28 cellular contexts compared by ENCODE assay signal in the genomic region with DNA sequence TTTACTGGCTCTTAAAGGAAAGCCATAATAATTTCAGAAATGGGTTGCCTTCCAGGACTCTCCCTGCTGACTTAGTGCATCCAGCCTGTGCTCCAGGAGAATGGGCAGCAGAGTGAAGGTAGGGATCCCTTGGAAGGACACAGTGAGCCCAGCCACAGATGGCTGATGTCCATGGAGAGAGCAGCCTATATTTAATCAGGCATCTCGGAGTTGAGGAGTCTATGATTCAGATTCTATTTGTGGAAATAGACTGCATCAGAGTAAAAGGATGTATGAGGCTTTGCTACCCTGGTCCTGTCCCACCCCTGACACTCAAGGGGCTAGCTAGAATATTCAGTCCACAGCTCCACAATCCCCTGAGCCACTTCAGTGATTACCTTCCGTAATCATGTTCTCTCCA. TPM values are rescaled to one million over a fixed set of nuclear protein-coding genes. Genes with fewer than 3 reads are reported as not detected.
"Had no signal": no experiment of that assay in that cellular context is flagged by ENCODE, and none has a peak within 500 bp of the region (broad histone marks: within the 10 kb centered on the region; RNA-seq: fewer than 3 reads in every experiment).

No MANE protein-coding gene starts in this region.

- H3K4me1 Mint-ChIP-seq: activated B cell treated with CpG ODN at 0.5 μM for 24 hours; activated T-helper 17 cell treated with anti-CD3 and anti-CD28 coated beads, Interleukin-2, amount 50 U/mL, for 72 hours; central memory CD8-positive, alpha-beta T cell; naive B cell; stimulated activated memory B cell treated with anti-CD40 and anti-IgM and Interleukin-4, amounts not matched to agents 10 μg/mL and 1 μg/mL and 100 μg/mL, for 72 hours; stimulated activated naive CD8-positive, alpha-beta T cell treated with anti-CD3 and anti-CD28 coated beads, Interleukin-15, amount 100 ng/mL, for 72 hours had no signal

- H3K36me3 Mint-ChIP-seq: naive B cell; stimulated activated memory B cell treated with anti-CD40 and anti-IgM and Interleukin-4, amounts not matched to agents 10 μg/mL and 1 μg/mL and 100 μg/mL, for 72 hours had no signal

- H3K36me3 ChIP-seq: gastroesophageal sphincter, left lung, right lobe of liver, thyroid gland, upper lobe of left lung, vagina had no signal

- ATAC-seq: activated CD8-positive, alpha-beta T cell treated with anti-CD3 and anti-CD28 coated beads for 36 hours; activated T-cell treated with anti-CD3 and anti-CD28 coated beads, Interleukin-2, amount 50 U/mL, for 4 hours; activated T-helper 17 cell treated with anti-CD3 and anti-CD28 coated beads, Interleukin-2, amount 50 U/mL, for 72 hours; gastroesophageal sphincter; left lung; right lobe of liver; stimulated activated memory B cell treated with anti-CD40 and anti-IgM and Interleukin-4, amounts not matched to agents 10 μg/mL and 1 μg/mL and 100 μg/mL, for 72 hours; stimulated activated naive CD8-positive, alpha-beta T cell treated with anti-CD3 and anti-CD28 coated beads, Interleukin-15, amount 100 ng/mL, for 72 hours had no signal

- H3K9me3 Mint-ChIP-seq: activated B cell treated with CpG ODN at 0.5 μM for 24 hours; activated CD8-positive, alpha-beta T cell treated with anti-CD3 and anti-CD28 coated beads for 36 hours; neural crest cell; stimulated activated naive CD8-positive, alpha-beta T cell treated with anti-CD3 and anti-CD28 coated beads, Interleukin-15, amount 100 ng/mL, for 72 hours; T-helper 2 cell treated with Interferon-gamma antibody and Interleukin-4, amounts not matched to agents 5 μg/mL and 100 μg/mL, for 36 hours had no signal

- H3K4me1 ChIP-seq: gastroesophageal sphincter, left lung, right lobe of liver, thyroid gland, upper lobe of left lung had no signal

- H3K27me3 ChIP-seq: gastroesophageal sphincter, left lung, right lobe of liver, thyroid gland, upper lobe of left lung, vagina had no signal

- H3K27ac Mint-ChIP-seq: activated B cell treated with CpG ODN at 0.5 μM for 24 hours; activated CD8-positive, alpha-beta T cell treated with anti-CD3 and anti-CD28 coated beads for 36 hours; activated T-helper 17 cell treated with anti-CD3 and anti-CD28 coated beads, Interleukin-2, amount 50 U/mL, for 72 hours; naive B cell; stimulated activated memory B cell treated with anti-CD40 and anti-IgM and Interleukin-4, amounts not matched to agents 10 μg/mL and 1 μg/mL and 100 μg/mL, for 72 hours; stimulated activated naive CD8-positive, alpha-beta T cell treated with anti-CD3 and anti-CD28 coated beads, Interleukin-15, amount 100 ng/mL, for 72 hours; T-helper 2 cell treated with Interferon-gamma antibody and Interleukin-4, amounts not matched to agents 5 μg/mL and 100 μg/mL, for 36 hours had no signal

- DNase-seq: activated B cell treated with CpG ODN at 0.5 μM for 24 hours; activated CD4-positive, alpha-beta T cell treated with anti-CD3 and anti-CD28 coated beads, Interleukin-2, amount 50 U/mL, for 1 hour; activated CD8-positive, alpha-beta T cell treated with anti-CD3 and anti-CD28 coated beads for 36 hours; activated gamma-delta T cell treated with Interleukin-2 at 50 U/mL for 16 hours; activated naive CD4-positive, alpha-beta T cell treated with anti-CD3 and anti-CD28 coated beads, Interleukin-2, amount 50 U/mL, for 16 hours; activated T-cell treated with anti-CD3 and anti-CD28 coated beads, Interleukin-2, amount 50 U/mL, for 4 hours; amniotic stem cell; effector memory CD4-positive, alpha-beta T cell; kidney glomerular epithelial cell; left lung; naive B cell; right lobe of liver; small intestine; stimulated activated CD4-positive, alpha-beta T cell treated with anti-CD3 and anti-CD28 coated beads, Interleukin-4, amount 100 ng/mL, for 4 hours; stimulated activated CD8-positive, alpha-beta memory T cell treated with anti-CD3 and anti-CD28 coated beads, Interleukin-4, amount 100 ng/mL, for 48 hours; stimulated activated naive CD8-positive, alpha-beta T cell treated with anti-CD3 and anti-CD28 coated beads, Interleukin-15, amount 100 ng/mL, for 72 hours; substantia nigra; T-helper 1 cell; thyroid gland; upper lobe of left lung had no signal

- H3K27ac ChIP-seq: gastroesophageal sphincter, left lung, right lobe of liver, thyroid gland, upper lobe of left lung, vagina had no signal

- H3K9me3 ChIP-seq: gastroesophageal sphincter, left lung, mucosa of descending colon, right lobe of liver, thyroid gland, upper lobe of left lung, vagina had no signal

- H3K4me3 Mint-ChIP-seq: activated B cell treated with CpG ODN at 0.5 μM for 24 hours; activated CD8-positive, alpha-beta T cell treated with anti-CD3 and anti-CD28 coated beads for 36 hours; activated T-cell treated with anti-CD3 and anti-CD28 coated beads, Interleukin-2, amount 50 U/mL, for 4 hours; activated T-helper 17 cell treated with anti-CD3 and anti-CD28 coated beads, Interleukin-2, amount 50 U/mL, for 72 hours; central memory CD8-positive, alpha-beta T cell; naive B cell; neural crest cell; stimulated activated memory B cell treated with anti-CD40 and anti-IgM and Interleukin-4, amounts not matched to agents 10 μg/mL and 1 μg/mL and 100 μg/mL, for 72 hours; stimulated activated naive CD8-positive, alpha-beta T cell treated with anti-CD3 and anti-CD28 coated beads, Interleukin-15, amount 100 ng/mL, for 72 hours; T-helper 2 cell treated with Interferon-gamma antibody and Interleukin-4, amounts not matched to agents 5 μg/mL and 100 μg/mL, for 36 hours had no signal

- H3K4me3 ChIP-seq: gastroesophageal sphincter, left lung, mucosa of descending colon, right lobe of liver, thyroid gland, upper lobe of left lung, vagina had no signal

- H3K27me3 Mint-ChIP-seq: activated B cell treated with CpG ODN at 0.5 μM for 24 hours; activated CD8-positive, alpha-beta T cell treated with anti-CD3 and anti-CD28 coated beads for 36 hours; activated T-helper 17 cell treated with anti-CD3 and anti-CD28 coated beads, Interleukin-2, amount 50 U/mL, for 72 hours; central memory CD8-positive, alpha-beta T cell; naive B cell; stimulated activated memory B cell treated with anti-CD40 and anti-IgM and Interleukin-4, amounts not matched to agents 10 μg/mL and 1 μg/mL and 100 μg/mL, for 72 hours; stimulated activated naive CD8-positive, alpha-beta T cell treated with anti-CD3 and anti-CD28 coated beads, Interleukin-15, amount 100 ng/mL, for 72 hours had no signal

RNA-seq across cellular contexts. Expression of gene PBX1, which starts 43.8 kb away (rescaled TPM):
- total RNA-seq: activated B cell treated with CpG ODN at 0.5 μM for 24 hours; activated CD8-positive, alpha-beta T cell treated with anti-CD3 and anti-CD28 coated beads for 36 hours had no signal
